Comparison of ENCODE assay signal across 11 cellular contexts in the genomic region with DNA sequence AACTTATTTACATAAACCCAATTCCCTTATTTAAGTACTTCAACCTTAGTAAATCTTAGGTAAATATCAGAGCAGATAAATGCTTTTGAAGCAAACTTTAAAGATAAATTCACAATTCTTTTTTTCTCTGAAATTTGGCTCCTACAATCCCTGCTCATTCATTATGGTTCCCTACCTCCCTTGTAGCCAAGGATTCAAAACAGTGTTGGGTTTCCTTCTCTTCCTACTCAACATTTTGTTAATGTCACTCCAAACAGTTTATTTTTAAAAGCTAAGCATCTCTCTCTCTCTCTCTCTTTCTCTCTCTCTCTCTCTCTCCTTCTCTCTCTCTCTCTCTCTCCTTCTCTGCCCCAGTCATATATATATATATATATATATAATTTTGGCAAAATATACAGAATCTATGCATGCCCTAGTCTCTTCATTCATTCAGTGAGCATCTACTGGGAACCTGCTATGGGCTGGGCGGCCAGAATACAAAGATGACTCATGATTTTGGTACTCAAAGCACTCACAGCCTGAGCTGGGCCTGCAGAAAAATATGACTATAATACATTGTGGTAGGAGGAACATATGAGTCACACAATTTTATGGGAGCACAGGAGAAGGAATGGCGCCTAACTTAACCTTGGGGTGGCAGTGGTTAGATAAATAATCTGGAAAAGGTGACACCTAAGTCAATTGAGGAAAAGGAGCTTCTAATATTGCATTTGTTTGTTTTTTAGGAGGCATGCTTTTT.
DNase-seq lines count a peak whose midpoint lies in the region; ATAC-seq and TF ChIP-seq lines count a peak whose summit lies in the region.
"Had no signal": no experiment of that assay in that cellular context is flagged by ENCODE, and none has a peak within 500 bp of the region (broad histone marks: within the 10 kb centered on the region; RNA-seq: fewer than 3 reads in every experiment).

No MANE protein-coding gene starts in this region.

- POLR2A ChIA-PET in naive thymus-derived CD4-positive, alpha-beta T cell (lab: Charles Lee), result interaction anchor here (0.7 kb wide), 1 partner anchor 281 kb away, joined by 3 read pairs; no protein-coding TSS in a partner anchor

- no peaks in the 10 kb centered on the region for H3K9me3 ChIP-seq in muscle layer of duodenum (ENCODE audit: control insufficient read depth in 1 of 2, low read length in 2 of 2)
- H3K9me3 ChIP-seq in naive thymus-derived CD4-positive, alpha-beta T cell (ENCODE audit: control insufficient read depth in 2 of 3, low read length in 3 of 3), result no peaks in the 10 kb centered on the region

- H3K4me1 ChIP-seq in muscle layer of duodenum (ENCODE audit: control insufficient read depth in 1 of 2, insufficient read depth in 2 of 2, low read length in 2 of 2), result peaks cover 0 to 7% of the 10 kb centered on the region in 2 donors
- H3K4me1 ChIP-seq in naive thymus-derived CD4-positive, alpha-beta T cell (ENCODE audit: control insufficient read depth in 2 of 2, insufficient read depth in 2 of 2, low read length in 2 of 2), result no peaks in the 10 kb centered on the region

- peaks cover 0 to 8% (median 0%) of the 10 kb centered on the region in 5 donors for H3K27me3 Mint-ChIP-seq in naive thymus-derived CD4-positive, alpha-beta T cell

- peak overlapping the region; percentile 20 for H3K27ac ChIP-seq in muscle layer of duodenum (ENCODE audit: low read length)
- no peak overlapping the region for H3K27ac ChIP-seq in naive thymus-derived CD4-positive, alpha-beta T cell (ENCODE audit: low read depth, low read length)

- H3K27ac Mint-ChIP-seq in naive thymus-derived CD4-positive, alpha-beta T cell, result no peak overlapping the region

- no peaks in the 10 kb centered on the region for H3K9me3 Mint-ChIP-seq in naive thymus-derived CD4-positive, alpha-beta T cell

- peak; percentile 20 for DNase-seq in CD1c-positive myeloid dendritic cell (ENCODE audit: extremely low spot score)
- DNase-seq in M059J (ENCODE audit: low read depth), result peak; percentile 97
- DNase-seq in cardiac fibroblast (ENCODE audit: low read depth in 2 of 2), result peak; percentile 77 to 92
- no peak for DNase-seq in NCI-H82 treated with DMSO at 0.1 percent for 48 hours (lab: John Stamatoyannopoulos, UW; ENCODE audit: unreplicated experiment)
- DNase-seq in naive thymus-derived CD4-positive, alpha-beta T cell, result no peak
- DNase-seq: GOT3, midbrain, NCI-H1048 had no signal

- ATAC-seq in HG03432 (IDR thresholded peaks at IDR 0.05; ENCODE audit: unreplicated experiment), result no peak
- ATAC-seq in HG03196 (IDR thresholded peaks at IDR 0.05; ENCODE audit: unreplicated experiment), result no peak
- no peak for ATAC-seq in naive thymus-derived CD4-positive, alpha-beta T cell

- no peak for TF ChIP-seq CTCF in cardiac fibroblast (IDR thresholded peaks at IDR 0.05; ENCODE audit: low read depth, low read length)

- intact Hi-C loops in naive thymus-derived CD4-positive, alpha-beta T cell (cut with micrococcal nuclease), result no loop called here

- H3K36me3 Mint-ChIP-seq in naive thymus-derived CD4-positive, alpha-beta T cell, result no peaks in the 10 kb centered on the region

- H3K36me3 ChIP-seq in muscle layer of duodenum (ENCODE audit: control insufficient read depth in 1 of 2, insufficient read depth in 2 of 2, low read length in 2 of 2), result no peaks in the 10 kb centered on the region
- H3K36me3 ChIP-seq in naive thymus-derived CD4-positive, alpha-beta T cell (ENCODE audit: control insufficient read depth in 2 of 3, insufficient read depth in 3 of 3, low read length in 3 of 3), result no peaks in the 10 kb centered on the region

- no peaks in the 10 kb centered on the region for H3K27me3 ChIP-seq in muscle layer of duodenum (ENCODE audit: low read depth, low read length)
- no peaks in the 10 kb centered on the region for H3K27me3 ChIP-seq in naive thymus-derived CD4-positive, alpha-beta T cell (ENCODE audit: control insufficient read depth in 2 of 2, insufficient read depth in 2 of 2, low read length in 2 of 2)

- peaks cover 0 to 2% (median 0%) of the 10 kb centered on the region in 7 donors for H3K4me1 Mint-ChIP-seq in naive thymus-derived CD4-positive, alpha-beta T cell

- no peak overlapping the region for H3K4me3 Mint-ChIP-seq in naive thymus-derived CD4-positive, alpha-beta T cell

- H3K4me3 ChIP-seq in cardiac fibroblast (replicated peaks in 1 of 2; ENCODE audit: low read depth in 2 of 2, low read length in 2 of 2), result no peak overlapping the region
- H3K4me3 ChIP-seq in muscle layer of duodenum (ENCODE audit: low read depth in 1 of 2, low read length in 2 of 2), result no peak overlapping the region
- no peak overlapping the region for H3K4me3 ChIP-seq in naive thymus-derived CD4-positive, alpha-beta T cell (ENCODE audit: low read length)

- CTCF ChIA-PET in naive thymus-derived CD4-positive, alpha-beta T cell (lab: Charles Lee), result no interaction called here

Comparison
In these comparisons a context has a peak if more than half of its experiments do, and no peak if none do; other contexts are left out.
1. DNase-seq: peak in CD1c-positive myeloid dendritic cell (single experiment), M059J (single experiment) and cardiac fibroblast (2 of 2); none in NCI-H82 treated with DMSO at 0.1 percent for 48 hours (single experiment) and naive thymus-derived CD4-positive, alpha-beta T cell (0 of 9).